In the genomic region with DNA sequence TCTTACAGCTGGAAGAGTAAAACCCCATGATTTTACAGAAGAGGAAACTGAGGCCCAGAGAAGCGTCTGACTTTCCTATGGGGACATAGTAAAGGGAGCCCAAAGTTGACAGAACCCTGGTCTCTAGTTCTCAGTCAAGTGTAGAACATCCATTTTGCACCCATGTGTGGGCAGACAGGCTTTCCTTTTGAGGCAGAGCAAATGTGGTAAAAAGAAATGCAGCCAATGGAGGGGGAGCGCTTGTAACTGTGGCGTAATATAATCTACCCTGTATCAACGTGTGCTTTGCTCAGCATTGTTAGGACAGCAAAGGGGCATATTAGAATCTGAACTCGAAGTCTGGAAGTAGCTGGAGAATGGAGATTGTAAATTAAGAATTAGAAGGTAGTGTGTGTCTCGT, we compare ENCODE assay signal across 23 cellular contexts.
"Had no signal": no experiment of that assay in that cellular context is flagged by ENCODE, and none has a peak within 500 bp of the region (broad histone marks: within the 10 kb centered on the region; RNA-seq: fewer than 3 reads in every experiment).

No MANE protein-coding gene starts in this region.

- H3K36me3 Mint-ChIP-seq: activated CD4-positive, alpha-beta memory T cell treated with anti-CD3 and anti-CD28 coated beads for 36 hours; activated naive CD8-positive, alpha-beta T cell treated with anti-CD3 and anti-CD28 coated beads, Interleukin-2, amount 10 ng/mL, durations not matched to agents 7 days and 5 days had no signal

- H3K27ac Mint-ChIP-seq: activated CD4-positive, alpha-beta memory T cell treated with anti-CD3 and anti-CD28 coated beads for 36 hours; activated naive CD4-positive, alpha-beta T cell treated with anti-CD3 and anti-CD28 coated beads for 36 hours; activated naive CD8-positive, alpha-beta T cell treated with anti-CD3 and anti-CD28 coated beads, Interleukin-2, amount 10 ng/mL, durations not matched to agents 7 days and 5 days; activated T-cell treated with anti-CD3 and anti-CD28 coated beads, Interleukin-2, amount 50 U/mL, for 72 hours; naive thymus-derived CD4-positive, alpha-beta T cell had no signal

- H3K4me3 ChIP-seq: esophagus squamous epithelium, heart left ventricle, lower lobe of right lung, mucosa of descending colon, SK-N-MC, spleen, transverse colon had no signal

- H3K4me1 ChIP-seq: lower lobe of right lung, transverse colon had no signal

- H3K27me3 Mint-ChIP-seq: activated CD4-positive, alpha-beta memory T cell treated with anti-CD3 and anti-CD28 coated beads for 36 hours; naive thymus-derived CD4-positive, alpha-beta T cell had no signal

- H3K9me3 Mint-ChIP-seq: activated CD4-positive, alpha-beta memory T cell treated with anti-CD3 and anti-CD28 coated beads for 36 hours; activated naive CD4-positive, alpha-beta T cell treated with anti-CD3 and anti-CD28 coated beads for 36 hours; activated naive CD8-positive, alpha-beta T cell treated with anti-CD3 and anti-CD28 coated beads, Interleukin-2, amount 10 ng/mL, durations not matched to agents 7 days and 5 days; activated T-cell treated with anti-CD3 and anti-CD28 coated beads, Interleukin-2, amount 50 U/mL, for 72 hours; naive thymus-derived CD4-positive, alpha-beta T cell had no signal

- DNase-seq: activated CD4-positive, alpha-beta memory T cell treated with anti-CD3 and anti-CD28 coated beads for 36 hours; activated CD4-positive, alpha-beta T cell treated with anti-CD3 and anti-CD28 coated beads for 48 hours; activated effector memory CD4-positive, alpha-beta T cell treated with Interleukin-2 at 50 U/mL for 16 hours; activated naive CD4-positive, alpha-beta T cell treated with anti-CD3 and anti-CD28 coated beads for 36 hours; activated naive CD8-positive, alpha-beta T cell treated with anti-CD3 and anti-CD28 coated beads, Interleukin-2, amount 10 ng/mL, durations not matched to agents 7 days and 5 days; activated T-cell treated with anti-CD3 and anti-CD28 coated beads, Interleukin-2, amount 50 U/mL, for 72 hours; brain microvascular endothelial cell; central memory CD4-positive, alpha-beta T cell; esophagus squamous epithelium; heart left ventricle; islet precursor cell; left colon; lower lobe of right lung; mesendoderm; mucosa of descending colon; naive thymus-derived CD4-positive, alpha-beta T cell; spleen; stimulated activated CD4-positive, alpha-beta T cell treated with anti-CD3 and anti-CD28 coated beads, Interleukin-4, amount 100 ng/mL, for 24 hours; stimulated activated naive CD4-positive, alpha-beta T cell treated with Interleukin-2 at 50 U/mL for 16 hours; T-helper 2 cell; transverse colon had no signal

- H3K9me3 ChIP-seq: esophagus squamous epithelium, heart left ventricle, lower lobe of right lung, mucosa of descending colon, spleen, transverse colon had no signal

- H3K27me3 ChIP-seq: brain microvascular endothelial cell, esophagus squamous epithelium, heart left ventricle, spleen, transverse colon had no signal

- H3K4me3 Mint-ChIP-seq: activated CD4-positive, alpha-beta memory T cell treated with anti-CD3 and anti-CD28 coated beads for 36 hours; activated naive CD4-positive, alpha-beta T cell treated with anti-CD3 and anti-CD28 coated beads for 36 hours; activated naive CD8-positive, alpha-beta T cell treated with anti-CD3 and anti-CD28 coated beads, Interleukin-2, amount 10 ng/mL, durations not matched to agents 7 days and 5 days; activated T-cell treated with anti-CD3 and anti-CD28 coated beads, Interleukin-2, amount 50 U/mL, for 72 hours; naive thymus-derived CD4-positive, alpha-beta T cell; neural crest cell had no signal

- H3K36me3 ChIP-seq: brain microvascular endothelial cell, esophagus squamous epithelium, heart left ventricle, lower lobe of right lung, spleen, transverse colon had no signal

- H3K27ac ChIP-seq: brain microvascular endothelial cell, lower lobe of right lung, SK-N-MC, spleen had no signal
